In the genomic region with DNA sequence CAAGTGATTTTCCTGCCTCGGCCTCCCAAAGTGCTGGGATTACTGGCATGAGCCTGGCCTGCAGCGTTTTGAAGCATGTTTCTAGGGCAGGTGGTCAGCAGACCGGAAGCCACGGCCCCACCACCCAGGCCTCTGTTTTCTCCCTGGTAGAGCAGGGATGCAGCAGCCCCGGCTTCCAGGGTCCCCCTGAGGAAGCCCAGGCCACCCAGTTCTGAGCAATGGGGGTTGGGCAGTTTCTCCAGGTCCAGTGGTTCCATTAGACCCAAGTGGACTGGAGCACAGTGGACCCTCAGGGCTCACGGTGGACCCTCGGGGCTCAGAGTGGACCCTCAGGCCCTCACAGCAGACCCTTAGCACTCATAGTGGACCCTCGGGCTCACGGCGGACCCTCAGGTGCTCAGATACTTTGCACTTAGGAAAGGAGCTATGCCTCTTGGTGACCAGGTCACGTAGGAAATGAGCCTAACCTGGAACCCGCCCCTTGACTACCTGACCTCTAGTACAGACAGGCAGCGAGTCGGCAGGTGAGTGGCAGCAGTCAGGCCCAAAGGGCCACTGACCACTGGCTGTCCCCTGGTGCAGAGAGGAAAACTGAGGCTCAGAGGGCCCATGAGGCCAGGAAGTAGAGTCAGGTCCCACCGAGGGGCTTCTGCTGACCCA, we compare ENCODE assay signal across 12 cellular contexts.
"Had no signal": no experiment of that assay in that cellular context is flagged by ENCODE, and none has a peak within 500 bp of the region (broad histone marks: within the 10 kb centered on the region; RNA-seq: fewer than 3 reads in every experiment).

No MANE protein-coding gene starts in this region.

- DNase-seq: activated CD4-positive, CD25-positive, alpha-beta regulatory T cell; brain microvascular endothelial cell; cerebellar nuclear complex; esophagus squamous epithelium; foreskin fibroblast; glutamatergic neuron; occipital lobe; SK-N-SH; stimulated activated CD4-positive, alpha-beta T cell treated with anti-CD3 and anti-CD28 coated beads, Interleukin-4, amount 100 ng/mL, for 4 hours; thyroid gland; uterus had no signal

- ATAC-seq: activated naive CD4-positive, alpha-beta T cell treated with anti-CD3 and anti-CD28 coated beads, Interleukin-2, amount 50 U/mL, for 72 hours had no signal

- H3K36me3 Mint-ChIP-seq: activated naive CD4-positive, alpha-beta T cell treated with anti-CD3 and anti-CD28 coated beads, Interleukin-2, amount 50 U/mL, for 72 hours had no signal

- H3K27me3 ChIP-seq: thyroid gland had no signal

- H3K9me3 Mint-ChIP-seq: activated naive CD4-positive, alpha-beta T cell treated with anti-CD3 and anti-CD28 coated beads, Interleukin-2, amount 50 U/mL, for 72 hours had no signal

- H3K27ac ChIP-seq: brain microvascular endothelial cell, esophagus squamous epithelium, thyroid gland, uterus had no signal

- H3K9me3 ChIP-seq: esophagus squamous epithelium, SK-N-SH, thyroid gland, uterus had no signal
